ENCODE assay signal across 8 cellular contexts in the genomic region with DNA sequence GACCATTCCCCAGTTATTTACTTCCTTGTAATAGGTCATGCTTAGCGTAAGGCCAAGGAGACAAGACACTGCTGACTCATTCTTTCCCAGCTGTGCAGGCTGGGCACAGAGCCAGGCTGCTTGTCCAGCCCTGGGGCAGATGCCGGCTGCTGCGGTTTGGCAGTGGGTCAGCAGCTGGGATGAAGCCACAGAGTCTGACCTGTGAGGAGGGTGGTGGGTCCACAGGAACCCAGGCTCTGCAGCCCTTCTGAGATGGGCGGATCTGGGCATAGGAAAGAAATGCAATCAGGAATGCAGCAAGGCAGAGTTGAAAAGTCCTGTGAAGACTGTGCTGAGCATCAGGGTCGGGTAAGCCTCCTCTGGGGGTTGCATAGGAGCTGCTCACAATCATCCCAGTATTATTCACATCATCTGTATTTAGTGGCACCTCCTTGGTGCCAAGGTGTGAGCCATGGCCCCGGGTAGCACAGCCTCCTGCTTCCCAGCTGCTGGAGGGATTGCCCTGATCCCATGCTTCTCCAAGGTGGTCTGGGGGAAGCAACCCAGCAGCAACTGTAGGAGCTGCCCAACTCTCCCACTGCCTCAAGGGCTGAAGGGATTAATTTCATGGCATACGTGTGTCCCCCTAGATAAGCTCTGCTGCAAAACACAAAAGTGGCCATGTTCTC.
DNase-seq lines count a peak whose midpoint lies in the region; ATAC-seq and TF ChIP-seq lines count a peak whose summit lies in the region.

No MANE protein-coding gene starts in this region.

- DNase-seq in Ammon's horn (ENCODE audit: low spot score) (peak; percentile 94), HT1080 (ENCODE audit: low read depth) (peak; percentile 92), anterior cingulate cortex (lab: John Stamatoyannopoulos, UW) (peak in 55 of 58 donors; percentile 21 to 96 (median 76)), hepatocyte (ENCODE audit: low spot score) (peak; percentile 91), spleen (peak; percentile 88), H9 (no peak)
- no peak for DNase-seq in activated naive CD4-positive, alpha-beta T cell treated with Interleukin-2 at 50 U/mL for 16 hours

- H2BK5ac ChIP-seq in H9 (ENCODE audit: insufficient read length, low read length) = no peak overlapping the region

- no peak overlapping the region for H3K27ac Mint-ChIP-seq in H9

- no peak overlapping the region for H3K4me3 Mint-ChIP-seq in H9

- no peak overlapping the region for H3K4ac ChIP-seq in H9 (ENCODE audit: low read depth, low read length)

- H4K8ac ChIP-seq in H9 (replicated peaks; ENCODE audit: insufficient read length, low read depth, low read length) = no peak overlapping the region

- H3K4me1 ChIP-seq in hepatocyte (ENCODE audit: insufficient read depth) (peaks cover 47% of the 10 kb centered on the region), spleen (peaks cover 8 to 36% (median 27%) of the 10 kb centered on the region in 6 donors), H9 (ENCODE audit: insufficient read depth, low read length) (0 out of 2 replicates have a peak, but pooled peaks cover 3% of the 10 kb centered on the region)

- H3K79me1 ChIP-seq in H9 (ENCODE audit: insufficient read depth, low read depth, low read length, poor library complexity, severe bottlenecking) = no peaks in the 10 kb centered on the region

- H3K9me2 ChIP-seq in hepatocyte (replicated peaks; ENCODE audit: insufficient read depth) = no peaks in the 10 kb centered on the region

- no peaks in the 10 kb centered on the region for H4K20me1 ChIP-seq in hepatocyte (ENCODE audit: insufficient read depth, poor library complexity, severe bottlenecking)
- no peaks in the 10 kb centered on the region for H4K20me1 ChIP-seq in H9 (ENCODE audit: control insufficient read depth, insufficient read depth, insufficient read length)

- H2AK5ac ChIP-seq in H9 (ENCODE audit: insufficient read length, low read length) = no peak overlapping the region

- H3K23me2 ChIP-seq in H9 (ENCODE audit: insufficient read length, low read depth, low read length, poor library complexity, severe bottlenecking) = no peaks in the 10 kb centered on the region

- H3K56ac ChIP-seq in H9 (ENCODE audit: insufficient read length, low read depth, low read length) = no peak overlapping the region

- H2AFZ ChIP-seq in hepatocyte = no peak overlapping the region
- H2AFZ ChIP-seq in H9 (ENCODE audit: low read length) = no peak overlapping the region

- H3K27me3 Mint-ChIP-seq in H9 (ENCODE audit: low read depth) = peaks cover 3% of the 10 kb centered on the region; the same call in 1 of the 2 replicates

- no peak overlapping the region for H3K4me3 ChIP-seq in hepatocyte
- H3K4me3 ChIP-seq in spleen = no peak overlapping the region

- TF ChIP-seq POLR2A in spleen (IDR thresholded peaks at IDR 0.05) = no peak

- H3K14ac ChIP-seq in H9 (ENCODE audit: insufficient read depth, low read length) = no peak overlapping the region

- no peak overlapping the region for H3K23ac ChIP-seq in H9 (ENCODE audit: insufficient read length, low read depth, low read length)

- H3K4me2 ChIP-seq in hepatocyte (no peak overlapping the region), H9 (ENCODE audit: insufficient read depth, insufficient read length, low read length) (no peak overlapping the region)

- H3K36me3 Mint-ChIP-seq in H9 (ENCODE audit: insufficient read depth in 1 of 3, low read depth in 3 of 3) = no peaks in the 10 kb centered on the region; a peak in 1 of 7 replicates

- H3K9ac ChIP-seq in H9 (ENCODE audit: extremely low read depth, insufficient read length, low read length) = no peak overlapping the region

- H3K9me3 ChIP-seq in hepatocyte (ENCODE audit: low read depth) (no peaks in the 10 kb centered on the region), spleen (no peaks in the 10 kb centered on the region), H9 (ENCODE audit: control insufficient read depth, low read depth, low read length) (no peaks in the 10 kb centered on the region)

- no peak overlapping the region for H2BK120ac ChIP-seq in H9 (ENCODE audit: low read depth, low read length, poor library complexity, severe bottlenecking)

- H4K5ac ChIP-seq in H9 (ENCODE audit: insufficient read length, low read depth, low read length) = no peak overlapping the region

- H3K18ac ChIP-seq in H9 (ENCODE audit: insufficient read length, low read depth, low read length) = no peak overlapping the region

- no peak overlapping the region for H4K91ac ChIP-seq in H9 (ENCODE audit: insufficient read length, low read depth, low read length)

- no peak overlapping the region for H3T11ph ChIP-seq in H9 (ENCODE audit: low read length)

- no peaks in the 10 kb centered on the region; a peak in 1 of 5 replicates for H3K9me3 Mint-ChIP-seq in H9

- no peak overlapping the region for H3K27ac ChIP-seq in hepatocyte
- H3K27ac ChIP-seq in spleen = no peak overlapping the region
- H3K27ac ChIP-seq in H9 (ENCODE audit: insufficient read length, low read depth, low read length) = no peak overlapping the region

- H3K79me2 ChIP-seq in hepatocyte (no peaks in the 10 kb centered on the region), H9 (ENCODE audit: insufficient read depth, low read length) (no peaks in the 10 kb centered on the region)

- WGBS in hepatocyte (ENCODE audit: low lambda C conversion rate, missing lambda C conversion rate) = 35% methylated on average over 7 of the region's 7 CpGs
- WGBS in spleen, 5 donors = 19 to 33% (median 23%) methylated on average over 6 to 7 of the region's 7 CpGs
- no CpG with 5 or more reads among the region's 7 CpGs for WGBS in H9 (ENCODE audit: extremely low coverage, insufficient read length, low lambda C conversion rate)

- H3K27me3 ChIP-seq in hepatocyte (no peaks in the 10 kb centered on the region), spleen (replicated peaks in 1 of 7) (peaks cover 0 to 6% (median 0%) of the 10 kb centered on the region in 7 donors), H9 (ENCODE audit: insufficient read depth, low read length) (no peaks in the 10 kb centered on the region)

- peak; percentile 24 for ATAC-seq in GM19468 (IDR thresholded peaks at IDR 0.05; ENCODE audit: extremely low read depth, unreplicated experiment)

- H3K36me3 ChIP-seq in hepatocyte (replicated peaks; ENCODE audit: insufficient read depth, low read depth) (no peaks in the 10 kb centered on the region), spleen (no peaks in the 10 kb centered on the region)

- no peak overlapping the region for H2BK12ac ChIP-seq in H9 (ENCODE audit: insufficient read length, low read depth, low read length)

- intact Hi-C loops in spleen (cut with DNase I; ENCODE audit: low total_unique reads) = no loop called here

- H2BK20ac ChIP-seq in H9 (ENCODE audit: low read depth, low read length, poor library complexity, severe bottlenecking) = no peak overlapping the region

- no peak overlapping the region for H2BK15ac ChIP-seq in H9 (ENCODE audit: low read depth, low read length)

- H3K4me1 Mint-ChIP-seq in H9 = peaks cover 20 to 23% of the 10 kb centered on the region in 2 experiments

- TF ChIP-seq CTCF in hepatocyte (IDR thresholded peaks at IDR 0.05; ENCODE audit: poor library complexity) = no peak
- TF ChIP-seq CTCF in spleen (IDR thresholded peaks at IDR 0.05 in 8 of 11, conservative IDR thresholded peaks at IDR 0.05 in 3 of 11) = no peak
- no peak for TF ChIP-seq CTCF in H9 (conservative IDR thresholded peaks at IDR 0.05)

Comparison
In these comparisons a context has a peak if more than half of its experiments do, and no peak if none do; other contexts are left out.
1. DNase-seq: peak in Ammon's horn (single experiment), HT1080 (single experiment), anterior cingulate cortex (55 of 58), hepatocyte (single experiment) and spleen (single experiment); none in activated naive CD4-positive, alpha-beta T cell treated with Interleukin-2 at 50 U/mL for 16 hours (single experiment) and H9 (single experiment).